ENCODE assay signal across 22 cellular contexts in genomic region chr1:27981146-27981545, GRCh38. TPM values are rescaled to one million over a fixed set of nuclear protein-coding genes. Genes with fewer than 3 reads are reported as not detected.
DNase-seq lines count a peak whose midpoint lies in the region; ATAC-seq and TF ChIP-seq lines count a peak whose summit lies in the region.
"Had no signal": no experiment of that assay in that cellular context is flagged by ENCODE, and none has a peak within 500 bp of the region (broad histone marks: within the 10 kb centered on the region; RNA-seq: fewer than 3 reads in every experiment).

No MANE protein-coding gene starts in this region.

- H3K27me3 ChIP-seq in endodermal cell (ENCODE audit: control insufficient read depth, insufficient read depth, low read length, poor library complexity, severe bottlenecking) (no peaks in the 10 kb centered on the region), smooth muscle cell (ENCODE audit: low read depth) (no peaks in the 10 kb centered on the region), esophagus muscularis mucosa (no peaks in the 10 kb centered on the region)

- TF ChIP-seq POLR2A in esophagus muscularis mucosa (IDR thresholded peaks at IDR 0.05; ENCODE audit: low read depth), result no peak

- H3K9me3 ChIP-seq in endodermal cell (ENCODE audit: control insufficient read depth, low read length), result no peaks in the 10 kb centered on the region
- no peaks in the 10 kb centered on the region for H3K9me3 ChIP-seq in smooth muscle cell (replicated peaks; ENCODE audit: low read depth)
- H3K9me3 ChIP-seq in esophagus muscularis mucosa, result no peaks in the 10 kb centered on the region

- intact Hi-C loops in activated B cell treated with CpG ODN at 0.5 μM for 24 hours (cut with micrococcal nuclease), result no loop called here
- intact Hi-C loops in esophagus muscularis mucosa (cut with DNase I), result loop anchor here (5.0 kb wide), 1 partner anchor 124 kb away; no protein-coding TSS in a partner anchor

- no peak for TF ChIP-seq EP300 in esophagus muscularis mucosa (IDR thresholded peaks at IDR 0.05)

- H3K4me3 ChIP-seq in endodermal cell (ENCODE audit: low read length) (no peak overlapping the region), smooth muscle cell (no peak overlapping the region), esophagus muscularis mucosa (no peak overlapping the region)

- no peaks in the 10 kb centered on the region for H3K27me3 Mint-ChIP-seq in activated CD8-positive, alpha-beta memory T cell treated with anti-CD3 and anti-CD28 coated beads, Interleukin-2, amount 10 ng/mL, durations not matched to agents 7 days and 5 days
- H3K27me3 Mint-ChIP-seq in activated B cell treated with CpG ODN at 0.5 μM for 24 hours (no peaks in the 10 kb centered on the region), endodermal cell (ENCODE audit: insufficient read depth) (no peaks in the 10 kb centered on the region)
- H3K27me3 Mint-ChIP-seq: activated naive CD8-positive, alpha-beta T cell treated with anti-CD3 and anti-CD28 coated beads for 36 hours; CD4-positive, alpha-beta T cell; naive thymus-derived CD8-positive, alpha-beta T cell had no signal

- POLR2A ChIA-PET in activated B cell treated with CpG ODN at 0.5 μM for 24 hours (lab: Charles Lee), result interaction anchor here (0.7 to 3.1 kb wide), 2 partner anchors 41 to 124 kb away, joined by 4 to 21 read pairs; no protein-coding TSS in a partner anchor

- ATAC-seq in activated CD8-positive, alpha-beta memory T cell treated with anti-CD3 and anti-CD28 coated beads, Interleukin-2, amount 10 ng/mL, durations not matched to agents 7 days and 5 days, result no peak
- ATAC-seq in activated B cell treated with CpG ODN at 0.5 μM for 24 hours (ENCODE audit: low read depth) (no peak), HG02571 (IDR thresholded peaks at IDR 0.05; ENCODE audit: unreplicated experiment) (no peak)
- ATAC-seq: naive thymus-derived CD8-positive, alpha-beta T cell; stimulated activated effector memory CD8-positive, alpha-beta T cell treated with anti-CD3 and anti-CD28 coated beads, Interleukin-12 subunit alpha, Interleukin-12 subunit beta, amount 100 ng/mL, for 72 hours had no signal

- no peaks in the 10 kb centered on the region for H3K79me2 ChIP-seq in smooth muscle cell (ENCODE audit: low read depth)
- H3K79me2 ChIP-seq: parathyroid adenoma had no signal

- 89 to 100% methylated on average over 3 of the region's 3 CpGs for WGBS in endodermal cell (ENCODE audit: insufficient coverage in 1 of 2, insufficient read length in 1 of 2), 2 experiments
- WGBS in smooth muscle cell (ENCODE audit: low lambda C conversion rate), result 77% methylated on average over 3 of the region's 3 CpGs
- WGBS in esophagus muscularis mucosa, result 62% methylated on average over 3 of the region's 3 CpGs

- no peak overlapping the region for H3K27ac Mint-ChIP-seq in activated CD8-positive, alpha-beta memory T cell treated with anti-CD3 and anti-CD28 coated beads, Interleukin-2, amount 10 ng/mL, durations not matched to agents 7 days and 5 days
- H3K27ac Mint-ChIP-seq in activated B cell treated with CpG ODN at 0.5 μM for 24 hours, result peak overlapping the region; percentile 4
- H3K27ac Mint-ChIP-seq in endodermal cell, result peak overlapping the region; percentile 67
- H3K27ac Mint-ChIP-seq: activated naive CD8-positive, alpha-beta T cell treated with anti-CD3 and anti-CD28 coated beads for 36 hours; activated T-helper 1 cell treated with anti-CD3 and anti-CD28 coated beads, Interleukin-12 subunit alpha, Interleukin-12 subunit beta, Interleukin-2, Interleukin-4 antibody, amounts not matched to agents 30 ng/mL and 10 ng/mL and 1 ng/mL, durations not matched to agents 14 hours and 24 hours and 36 hours; CD4-positive, alpha-beta T cell; stimulated activated effector memory CD8-positive, alpha-beta T cell treated with anti-CD3 and anti-CD28 coated beads, Interleukin-12 subunit alpha, Interleukin-12 subunit beta, amount 100 ng/mL, for 72 hours had no signal

- CTCF ChIA-PET in activated CD8-positive, alpha-beta memory T cell treated with anti-CD3 and anti-CD28 coated beads, Interleukin-2, amount 10 ng/mL, durations not matched to agents 7 days and 5 days (lab: Charles Lee), result interaction anchor here (0.9 to 6.5 kb wide), 9 partner anchors 11 to 123 kb away, joined by 3 to 59 read pairs (median 9); partner anchors contain the start of gene XKR8
- CTCF ChIA-PET in activated B cell treated with CpG ODN at 0.5 μM for 24 hours (lab: Charles Lee), result interaction anchor here (1.2 to 5.5 kb wide), 5 partner anchors 10 to 130 kb away, joined by 3 to 88 read pairs (median 4); partner anchors contain the start of gene XKR8

- H3K4me3 Mint-ChIP-seq in activated CD8-positive, alpha-beta memory T cell treated with anti-CD3 and anti-CD28 coated beads, Interleukin-2, amount 10 ng/mL, durations not matched to agents 7 days and 5 days, result no peak overlapping the region
- H3K4me3 Mint-ChIP-seq in activated B cell treated with CpG ODN at 0.5 μM for 24 hours (no peak overlapping the region), endodermal cell (no peak overlapping the region)
- H3K4me3 Mint-ChIP-seq: activated naive CD8-positive, alpha-beta T cell treated with anti-CD3 and anti-CD28 coated beads for 36 hours; activated T-helper 1 cell treated with anti-CD3 and anti-CD28 coated beads, Interleukin-12 subunit alpha, Interleukin-12 subunit beta, Interleukin-2, Interleukin-4 antibody, amounts not matched to agents 30 ng/mL and 10 ng/mL and 1 ng/mL, durations not matched to agents 14 hours and 24 hours and 36 hours; CD4-positive, alpha-beta T cell; naive thymus-derived CD8-positive, alpha-beta T cell; stimulated activated effector memory CD8-positive, alpha-beta T cell treated with anti-CD3 and anti-CD28 coated beads, Interleukin-12 subunit alpha, Interleukin-12 subunit beta, amount 100 ng/mL, for 72 hours had no signal

- H3F3A ChIP-seq in smooth muscle cell (ENCODE audit: low read depth), result peaks cover 7% of the 10 kb centered on the region

- H3K36me3 Mint-ChIP-seq in activated CD8-positive, alpha-beta memory T cell treated with anti-CD3 and anti-CD28 coated beads, Interleukin-2, amount 10 ng/mL, durations not matched to agents 7 days and 5 days, result peaks cover 8% of the 10 kb centered on the region
- H3K36me3 Mint-ChIP-seq in activated B cell treated with CpG ODN at 0.5 μM for 24 hours (ENCODE audit: low read depth) (peaks cover 28% of the 10 kb centered on the region), endodermal cell (ENCODE audit: low read depth) (peaks cover 7% of the 10 kb centered on the region)

- H3K36me3 ChIP-seq in endodermal cell (ENCODE audit: control insufficient read depth, insufficient read depth, low read length), result peaks cover 19% of the 10 kb centered on the region
- H3K36me3 ChIP-seq in smooth muscle cell (ENCODE audit: low read depth), result no peaks in the 10 kb centered on the region
- H3K36me3 ChIP-seq in esophagus muscularis mucosa, result peaks cover 0 to 45% (median 24%) of the 10 kb centered on the region in 4 donors

- H2AFZ ChIP-seq in smooth muscle cell (ENCODE audit: low read depth), result no peak overlapping the region
- H2AFZ ChIP-seq: parathyroid adenoma had no signal

- no peaks in the 10 kb centered on the region for H4K20me1 ChIP-seq in smooth muscle cell (ENCODE audit: low read depth)

- H3K4me1 Mint-ChIP-seq in activated CD8-positive, alpha-beta memory T cell treated with anti-CD3 and anti-CD28 coated beads, Interleukin-2, amount 10 ng/mL, durations not matched to agents 7 days and 5 days, result peaks cover 4% of the 10 kb centered on the region
- H3K4me1 Mint-ChIP-seq in activated B cell treated with CpG ODN at 0.5 μM for 24 hours (peaks cover 2% of the 10 kb centered on the region), endodermal cell (peaks cover 3% of the 10 kb centered on the region)
- H3K4me1 Mint-ChIP-seq: activated naive CD8-positive, alpha-beta T cell treated with anti-CD3 and anti-CD28 coated beads for 36 hours; naive thymus-derived CD8-positive, alpha-beta T cell; stimulated activated effector memory CD8-positive, alpha-beta T cell treated with anti-CD3 and anti-CD28 coated beads, Interleukin-12 subunit alpha, Interleukin-12 subunit beta, amount 100 ng/mL, for 72 hours had no signal

- no peaks in the 10 kb centered on the region for H3K9me3 Mint-ChIP-seq in activated CD8-positive, alpha-beta memory T cell treated with anti-CD3 and anti-CD28 coated beads, Interleukin-2, amount 10 ng/mL, durations not matched to agents 7 days and 5 days (ENCODE audit: low read depth)
- H3K9me3 Mint-ChIP-seq in activated B cell treated with CpG ODN at 0.5 μM for 24 hours (no peaks in the 10 kb centered on the region), endodermal cell (no peaks in the 10 kb centered on the region)
- H3K9me3 Mint-ChIP-seq: activated naive CD8-positive, alpha-beta T cell treated with anti-CD3 and anti-CD28 coated beads for 36 hours; activated T-helper 1 cell treated with anti-CD3 and anti-CD28 coated beads, Interleukin-12 subunit alpha, Interleukin-12 subunit beta, Interleukin-2, Interleukin-4 antibody, amounts not matched to agents 30 ng/mL and 10 ng/mL and 1 ng/mL, durations not matched to agents 14 hours and 24 hours and 36 hours; CD4-positive, alpha-beta T cell; naive thymus-derived CD8-positive, alpha-beta T cell; stimulated activated effector memory CD8-positive, alpha-beta T cell treated with anti-CD3 and anti-CD28 coated beads, Interleukin-12 subunit alpha, Interleukin-12 subunit beta, amount 100 ng/mL, for 72 hours had no signal

- H3K27ac ChIP-seq in endodermal cell (ENCODE audit: low read depth, low read length) (no peak overlapping the region), smooth muscle cell (ENCODE audit: low read depth) (peak overlapping the region; percentile 36), esophagus muscularis mucosa (replicated peaks in 1 of 4) (peak overlapping the region in 1 of 4 donors; percentile 2)
- H3K27ac ChIP-seq: parathyroid adenoma had no signal

- peak overlapping the region; percentile 12 for H3K4me2 ChIP-seq in smooth muscle cell

- peak; percentile 21 for DNase-seq in activated CD8-positive, alpha-beta memory T cell treated with anti-CD3 and anti-CD28 coated beads, Interleukin-2, amount 10 ng/mL, durations not matched to agents 7 days and 5 days
- DNase-seq in activated CD8-positive, alpha-beta memory T cell treated with anti-CD3 and anti-CD28 coated beads, Interleukin-2, amount 50 U/mL, for 4 hours, result no peak
- DNase-seq in activated B cell treated with CpG ODN at 0.5 μM for 24 hours (no peak), endodermal cell (no peak), smooth muscle cell (lab: John Stamatoyannopoulos, UW; ENCODE audit: unreplicated experiment) (no peak), esophagus muscularis mucosa (ENCODE audit: extremely low spot score) (no peak)
- DNase-seq in stimulated activated CD4-positive, alpha-beta T cell treated with anti-CD3 and anti-CD28 coated beads, Interleukin-4, amount 100 ng/mL, for 1 hour, result no peak
- DNase-seq: activated CD4-positive, CD25-positive, alpha-beta regulatory T cell; activated CD8-positive, alpha-beta memory T cell treated with anti-CD3 and anti-CD28 coated beads for 24 hours; activated naive CD8-positive, alpha-beta T cell treated with anti-CD3 and anti-CD28 coated beads for 36 hours; CD4-positive, alpha-beta T cell; dermis blood vessel endothelial cell; foreskin melanocyte; naive thymus-derived CD8-positive, alpha-beta T cell; NCI-H1694 treated with DMSO at 0.1 percent for 48 hours; T-helper 2 cell had no signal

- H3K9ac ChIP-seq in endodermal cell (ENCODE audit: extremely low read depth, low read length, poor library complexity, severe bottlenecking) (no peak overlapping the region), smooth muscle cell (ENCODE audit: low read depth) (no peak overlapping the region)
- H3K9ac ChIP-seq: parathyroid adenoma had no signal

- H3K4me1 ChIP-seq in endodermal cell (ENCODE audit: control insufficient read depth, insufficient read depth, low read length), result peaks cover 3% of the 10 kb centered on the region
- H3K4me1 ChIP-seq in smooth muscle cell (ENCODE audit: low read depth), result no peaks in the 10 kb centered on the region
- peaks cover 6 to 24% (median 18%) of the 10 kb centered on the region in 4 donors for H3K4me1 ChIP-seq in esophagus muscularis mucosa
- H3K4me1 ChIP-seq: parathyroid adenoma had no signal

- TF ChIP-seq CTCF in activated B cell treated with CpG ODN at 0.5 μM for 24 hours (IDR thresholded peaks at IDR 0.05) (no peak), endodermal cell (conservative IDR thresholded peaks at IDR 0.05) (no peak), smooth muscle cell (IDR thresholded peaks at IDR 0.05; ENCODE audit: borderline replicate concordance, insufficient read depth, poor library complexity, severe bottlenecking) (no peak), esophagus muscularis mucosa (IDR thresholded peaks at IDR 0.05) (no peak)

RNA-seq across cellular contexts. Expression of gene XKR8, which starts 21.4 kb away (rescaled TPM):
- 1 to 10 TPM; 5.2 to 6.6 TPM for total RNA-seq in activated CD8-positive, alpha-beta memory T cell treated with anti-CD3 and anti-CD28 coated beads, Interleukin-2, amount 10 ng/mL, durations not matched to agents 7 days and 5 days
- total RNA-seq in activated B cell treated with CpG ODN at 0.5 μM for 24 hours (5.1 and 6.1 TPM in 2 replicates), endodermal cell (10 to 100 TPM; 17.5 to 17.7 TPM), smooth muscle cell (10.7 and 11.6 TPM in 2 replicates), esophagus muscularis mucosa (10 to 100 TPM in 1 of 4 donors, 1 to 10 TPM in 3; 4.1 to 12.2 (median 6.8) TPM)
- 11.0 TPM for polyA plus RNA-seq in endodermal cell (2013, experiment 1 of 2)
- polyA plus RNA-seq in endodermal cell (2013, experiment 2 of 2), result 10.3 TPM
- 16.3 and 19.4 TPM in 2 replicates for polyA plus RNA-seq in smooth muscle cell
- total RNA-seq: H4, SK-MEL-5 had no signal

RNA-seq across cellular contexts. Expression of gene SMPDL3B, which starts 46.3 kb away (rescaled TPM):
- 1 to 10 TPM in 1 of 2 experiments, under 1 TPM in 1; 0.40 to 1.4 TPM for total RNA-seq in activated CD8-positive, alpha-beta memory T cell treated with anti-CD3 and anti-CD28 coated beads, Interleukin-2, amount 10 ng/mL, durations not matched to agents 7 days and 5 days
- not detected in 2 replicates for total RNA-seq in activated B cell treated with CpG ODN at 0.5 μM for 24 hours
- 10 to 100 TPM; 10.1 to 11.8 TPM for total RNA-seq in endodermal cell
- polyA plus RNA-seq in endodermal cell (2013, experiment 1 of 2), result 4.8 TPM
- 2.7 TPM for polyA plus RNA-seq in endodermal cell (2013, experiment 2 of 2)
- 1.3 TPM in 1 of 2 replicates, not detected in the other for total RNA-seq in smooth muscle cell
- polyA plus RNA-seq in smooth muscle cell, result 0.41 and 1.7 TPM in 2 replicates
- under 1 TPM in 2 of 4 donors, not detected in 2; 0.23 to 0.58 TPM for total RNA-seq in esophagus muscularis mucosa
- total RNA-seq: CD4-positive, alpha-beta T cell; naive thymus-derived CD8-positive, alpha-beta T cell had no signal
